ENCODE assay signal across 9 cellular contexts in the genomic region with DNA sequence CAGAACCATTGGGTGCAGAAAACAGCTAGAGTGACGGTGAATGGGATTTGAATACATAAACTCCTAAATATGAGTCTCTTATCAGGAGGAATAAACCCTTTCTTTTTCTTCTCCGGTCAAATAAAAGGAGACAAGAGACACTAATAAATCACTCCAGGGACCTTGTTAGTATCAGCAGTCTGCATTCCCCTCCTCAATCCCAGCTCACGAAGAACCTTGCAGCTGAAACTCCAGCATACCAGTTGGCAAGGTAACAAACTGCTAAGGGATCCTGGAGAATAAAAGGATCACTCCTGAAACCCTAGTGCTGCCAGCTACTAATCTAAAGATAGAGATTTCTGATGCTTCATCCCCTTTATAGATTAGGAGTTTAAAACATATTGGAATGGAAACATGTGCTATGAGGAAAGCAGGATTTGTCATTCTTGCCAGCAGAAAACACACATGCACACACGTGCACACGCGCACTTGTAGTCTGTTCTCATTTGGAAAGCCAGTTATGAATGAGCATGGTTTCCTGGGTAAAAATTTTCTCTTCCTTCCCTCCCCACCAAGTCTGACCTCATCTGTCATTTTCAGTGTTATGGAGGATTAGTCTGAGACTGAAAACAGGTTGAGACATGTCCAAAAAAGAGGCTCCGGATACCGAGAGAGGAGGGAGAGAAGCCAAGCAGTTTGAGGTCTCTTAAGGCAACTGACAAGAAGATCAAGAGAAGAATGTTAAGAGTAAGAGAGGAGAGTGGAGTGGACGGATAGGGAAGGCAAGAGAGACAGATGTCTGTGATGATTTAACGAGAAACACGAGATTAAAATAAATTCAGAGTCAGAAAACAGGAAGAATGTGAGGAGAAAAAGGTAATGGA. TPM values are rescaled to one million over a fixed set of nuclear protein-coding genes. Genes with fewer than 3 reads are reported as not detected.
DNase-seq lines count a peak whose midpoint lies in the region; ATAC-seq and TF ChIP-seq lines count a peak whose summit lies in the region.
"Had no signal": no experiment of that assay in that cellular context is flagged by ENCODE, and none has a peak within 500 bp of the region (broad histone marks: within the 10 kb centered on the region; RNA-seq: fewer than 3 reads in every experiment).

No MANE protein-coding gene starts in this region.

- no peak overlapping the region for H3K27ac ChIP-seq in CD4-positive, alpha-beta memory T cell (ENCODE audit: low read depth, low read length)

- peak overlapping the region; percentile 47 to 91 (median 79) for H3K27ac Mint-ChIP-seq in CD4-positive, alpha-beta memory T cell
- H3K27ac Mint-ChIP-seq in effector memory CD8-positive, alpha-beta T cell, result peak overlapping the region; percentile 9 to 75
- peak overlapping the region; percentile 94 for H3K27ac Mint-ChIP-seq in type B pancreatic cell

- H3K4me1 Mint-ChIP-seq in CD4-positive, alpha-beta memory T cell, result peaks cover 40 to 68% (median 56%) of the 10 kb centered on the region in 4 donors
- peaks cover 27 to 38% of the 10 kb centered on the region in 2 donors for H3K4me1 Mint-ChIP-seq in effector memory CD8-positive, alpha-beta T cell (ENCODE audit: low read depth in 2 of 2)
- peaks cover 80% of the 10 kb centered on the region for H3K4me1 Mint-ChIP-seq in type B pancreatic cell (ENCODE audit: unreplicated experiment)

- DNase-seq in CD4-positive, alpha-beta memory T cell, result no peak
- no peak for DNase-seq in effector memory CD8-positive, alpha-beta T cell
- no peak for DNase-seq in type B pancreatic cell (ENCODE audit: extremely low spot score, unreplicated experiment)
- DNase-seq in germinal center (ENCODE audit: low spot score), result no peak
- DNase-seq in HT-29 (ENCODE audit: low spot score), result no peak

- H3K9me3 ChIP-seq in CD4-positive, alpha-beta memory T cell (ENCODE audit: control insufficient read depth in 1 of 2, low read length in 2 of 2), result no peaks in the 10 kb centered on the region

- intact Hi-C loops in CD4-positive, alpha-beta memory T cell (cut with micrococcal nuclease), result loop anchor here (10.0 kb wide), 1 partner anchor 1145 kb away; the partner anchor contains the start of gene CEP350

- H3K27me3 Mint-ChIP-seq in CD4-positive, alpha-beta memory T cell, result no peaks in the 10 kb centered on the region
- no peaks in the 10 kb centered on the region for H3K27me3 Mint-ChIP-seq in effector memory CD8-positive, alpha-beta T cell
- H3K27me3 Mint-ChIP-seq in type B pancreatic cell, result peaks cover 10% of the 10 kb centered on the region
- H3K27me3 Mint-ChIP-seq: IgD-negative memory B cell had no signal

- POLR2A ChIA-PET in CD4-positive, alpha-beta memory T cell (lab: Charles Lee; ENCODE audit: partially characterized antibody), result interaction anchor here (14.7 kb wide), 1 partner anchor 8 kb away, joined by 508 read pairs; the partner anchor contains the start of gene IER5

- TF ChIP-seq CTCF in type B pancreatic cell (conservative IDR thresholded peaks at IDR 0.05), result no peak

- H3K4me1 ChIP-seq in CD4-positive, alpha-beta memory T cell (ENCODE audit: insufficient read depth, low read length), result peaks cover 59% of the 10 kb centered on the region

- peak; percentile 62 for ATAC-seq in GM18907 (IDR thresholded peaks at IDR 0.05; ENCODE audit: unreplicated experiment)
- ATAC-seq in HG03066 (IDR thresholded peaks at IDR 0.05; ENCODE audit: low read depth, unreplicated experiment), result peak; percentile 61
- ATAC-seq in effector memory CD8-positive, alpha-beta T cell (replicated peaks), result peak; percentile 34

- no peaks in the 10 kb centered on the region for H3K36me3 ChIP-seq in CD4-positive, alpha-beta memory T cell (ENCODE audit: insufficient read depth, low read length)

- H3K27me3 ChIP-seq in CD4-positive, alpha-beta memory T cell (ENCODE audit: insufficient read depth, low read length), result no peaks in the 10 kb centered on the region

- H3K36me3 Mint-ChIP-seq in CD4-positive, alpha-beta memory T cell, result peaks cover 5 to 9% of the 10 kb centered on the region in 2 donors
- H3K36me3 Mint-ChIP-seq in effector memory CD8-positive, alpha-beta T cell (ENCODE audit: insufficient read depth), result peaks cover 9% of the 10 kb centered on the region
- H3K36me3 Mint-ChIP-seq in type B pancreatic cell, result peaks cover 4% of the 10 kb centered on the region

- no peak overlapping the region for H3K4me3 ChIP-seq in CD4-positive, alpha-beta memory T cell (ENCODE audit: low read length in 2 of 2)

- H3K4me3 Mint-ChIP-seq in CD4-positive, alpha-beta memory T cell, result peak overlapping the region in 7 of 8 donors; percentile 29 to 75 (median 62)
- H3K4me3 Mint-ChIP-seq in effector memory CD8-positive, alpha-beta T cell, result peak overlapping the region in 1 of 2 donors; percentile 7
- peak overlapping the region; percentile 19 for H3K4me3 Mint-ChIP-seq in type B pancreatic cell

- no peaks in the 10 kb centered on the region for H3K9me3 Mint-ChIP-seq in CD4-positive, alpha-beta memory T cell
- no peaks in the 10 kb centered on the region for H3K9me3 Mint-ChIP-seq in effector memory CD8-positive, alpha-beta T cell
- H3K9me3 Mint-ChIP-seq in type B pancreatic cell, result peaks cover 5% of the 10 kb centered on the region
- H3K9me3 Mint-ChIP-seq: IgD-negative memory B cell had no signal

- CTCF ChIA-PET in CD4-positive, alpha-beta memory T cell (lab: Charles Lee; ENCODE audit: partially characterized antibody), result interaction anchor here (0.6 to 6.7 kb wide), 6 partner anchors 9 to 60 kb away, joined by 3 to 75 read pairs (median 5); partner anchors contain the start of gene IER5

TF ChIP-seq in PFSK-1, 5 proteins besides CTCF, POLR2A, EP300 and RAD21:
- TF ChIP-seq TAF1 (IDR thresholded peaks at IDR 0.05; ENCODE audit: borderline replicate concordance, insufficient read depth, low read length) (no peak), POLR2AphosphoS5 (IDR thresholded peaks at IDR 0.05; ENCODE audit: low read depth, low read length) (no peak), SIN3A (IDR thresholded peaks at IDR 0.05; ENCODE audit: borderline replicate concordance, insufficient read depth, low read length) (peak; percentile 83; the same call in 1 of the 2 replicates)

RNA-seq across cellular contexts. Expression of gene IER5, which starts 10.9 kb away (rescaled TPM):
- total RNA-seq in CD4-positive, alpha-beta memory T cell, result 10 to 100 TPM; 28.0 to 29.3 TPM
- 10 to 100 TPM; 11.0 to 18.9 TPM for polyA plus RNA-seq in CD4-positive, alpha-beta memory T cell
- polyA plus RNA-seq in PFSK-1 (2012; ENCODE audit: insufficient read length, low read depth), result 26.2 TPM
- total RNA-seq in type B pancreatic cell (ENCODE audit: low replicate concordance), result 16.6 and 27.7 TPM in 2 replicates
- 53.3 and 53.7 TPM in 2 replicates for total RNA-seq in HT-29 (2014; rRNA removed; shearing (Covaris generic))

Comparison
In these comparisons a context has a peak if more than half of its experiments do, and no peak if none do; other contexts are left out.
1. H3K27ac Mint-ChIP-seq: peak in every context shown above with its lines; median percentile 94 in type B pancreatic cell; 79 in CD4-positive, alpha-beta memory T cell; 42 in effector memory CD8-positive, alpha-beta T cell.